In the genomic region with DNA sequence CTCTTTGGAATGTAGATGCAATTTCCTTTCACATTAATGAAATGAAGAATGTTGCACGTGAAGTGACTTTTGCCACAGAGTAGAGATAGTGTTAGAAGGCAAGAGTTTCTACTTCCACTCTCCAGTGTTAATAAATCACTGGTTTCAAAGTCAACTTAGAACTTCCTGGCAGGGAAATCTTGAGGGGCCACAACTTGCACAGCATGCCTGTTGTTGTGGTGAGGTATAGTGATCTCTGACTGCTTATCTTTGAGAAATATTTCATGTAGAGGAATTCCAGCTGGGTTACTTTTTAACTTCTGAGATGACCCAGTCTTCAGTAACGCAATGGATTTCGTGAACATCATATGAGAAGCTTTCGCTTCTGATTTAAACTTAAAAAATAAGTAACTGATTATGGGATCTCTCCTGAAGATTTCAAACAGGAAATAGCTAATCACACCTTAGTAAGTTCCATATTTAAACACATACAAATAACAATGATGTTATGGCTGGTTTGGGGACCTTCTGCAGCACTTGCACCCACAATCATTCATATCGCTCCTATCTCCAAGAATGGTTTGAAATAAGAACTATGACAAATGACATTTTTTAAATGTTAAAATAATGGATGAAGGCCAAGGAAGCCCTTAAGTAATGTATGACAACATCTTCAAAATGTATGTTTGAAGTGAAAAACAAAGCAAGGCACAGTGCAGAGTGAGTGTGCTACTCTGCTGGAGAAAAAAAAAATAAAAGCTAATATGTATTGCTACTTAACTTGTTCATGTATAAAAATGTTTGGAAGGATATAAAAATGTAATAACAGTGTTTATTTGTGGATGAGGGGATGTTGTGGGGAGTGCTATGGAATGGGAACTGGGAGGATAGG, we compare ENCODE assay signal across 1 cellular context.
TF ChIP-seq lines count a peak whose summit lies in the region.

No MANE protein-coding gene starts in this region.

TF ChIP-seq in GM23338, 12 proteins besides CTCF, POLR2A, EP300 and RAD21 (continued from another document):
- TF ChIP-seq, protein P1, sequence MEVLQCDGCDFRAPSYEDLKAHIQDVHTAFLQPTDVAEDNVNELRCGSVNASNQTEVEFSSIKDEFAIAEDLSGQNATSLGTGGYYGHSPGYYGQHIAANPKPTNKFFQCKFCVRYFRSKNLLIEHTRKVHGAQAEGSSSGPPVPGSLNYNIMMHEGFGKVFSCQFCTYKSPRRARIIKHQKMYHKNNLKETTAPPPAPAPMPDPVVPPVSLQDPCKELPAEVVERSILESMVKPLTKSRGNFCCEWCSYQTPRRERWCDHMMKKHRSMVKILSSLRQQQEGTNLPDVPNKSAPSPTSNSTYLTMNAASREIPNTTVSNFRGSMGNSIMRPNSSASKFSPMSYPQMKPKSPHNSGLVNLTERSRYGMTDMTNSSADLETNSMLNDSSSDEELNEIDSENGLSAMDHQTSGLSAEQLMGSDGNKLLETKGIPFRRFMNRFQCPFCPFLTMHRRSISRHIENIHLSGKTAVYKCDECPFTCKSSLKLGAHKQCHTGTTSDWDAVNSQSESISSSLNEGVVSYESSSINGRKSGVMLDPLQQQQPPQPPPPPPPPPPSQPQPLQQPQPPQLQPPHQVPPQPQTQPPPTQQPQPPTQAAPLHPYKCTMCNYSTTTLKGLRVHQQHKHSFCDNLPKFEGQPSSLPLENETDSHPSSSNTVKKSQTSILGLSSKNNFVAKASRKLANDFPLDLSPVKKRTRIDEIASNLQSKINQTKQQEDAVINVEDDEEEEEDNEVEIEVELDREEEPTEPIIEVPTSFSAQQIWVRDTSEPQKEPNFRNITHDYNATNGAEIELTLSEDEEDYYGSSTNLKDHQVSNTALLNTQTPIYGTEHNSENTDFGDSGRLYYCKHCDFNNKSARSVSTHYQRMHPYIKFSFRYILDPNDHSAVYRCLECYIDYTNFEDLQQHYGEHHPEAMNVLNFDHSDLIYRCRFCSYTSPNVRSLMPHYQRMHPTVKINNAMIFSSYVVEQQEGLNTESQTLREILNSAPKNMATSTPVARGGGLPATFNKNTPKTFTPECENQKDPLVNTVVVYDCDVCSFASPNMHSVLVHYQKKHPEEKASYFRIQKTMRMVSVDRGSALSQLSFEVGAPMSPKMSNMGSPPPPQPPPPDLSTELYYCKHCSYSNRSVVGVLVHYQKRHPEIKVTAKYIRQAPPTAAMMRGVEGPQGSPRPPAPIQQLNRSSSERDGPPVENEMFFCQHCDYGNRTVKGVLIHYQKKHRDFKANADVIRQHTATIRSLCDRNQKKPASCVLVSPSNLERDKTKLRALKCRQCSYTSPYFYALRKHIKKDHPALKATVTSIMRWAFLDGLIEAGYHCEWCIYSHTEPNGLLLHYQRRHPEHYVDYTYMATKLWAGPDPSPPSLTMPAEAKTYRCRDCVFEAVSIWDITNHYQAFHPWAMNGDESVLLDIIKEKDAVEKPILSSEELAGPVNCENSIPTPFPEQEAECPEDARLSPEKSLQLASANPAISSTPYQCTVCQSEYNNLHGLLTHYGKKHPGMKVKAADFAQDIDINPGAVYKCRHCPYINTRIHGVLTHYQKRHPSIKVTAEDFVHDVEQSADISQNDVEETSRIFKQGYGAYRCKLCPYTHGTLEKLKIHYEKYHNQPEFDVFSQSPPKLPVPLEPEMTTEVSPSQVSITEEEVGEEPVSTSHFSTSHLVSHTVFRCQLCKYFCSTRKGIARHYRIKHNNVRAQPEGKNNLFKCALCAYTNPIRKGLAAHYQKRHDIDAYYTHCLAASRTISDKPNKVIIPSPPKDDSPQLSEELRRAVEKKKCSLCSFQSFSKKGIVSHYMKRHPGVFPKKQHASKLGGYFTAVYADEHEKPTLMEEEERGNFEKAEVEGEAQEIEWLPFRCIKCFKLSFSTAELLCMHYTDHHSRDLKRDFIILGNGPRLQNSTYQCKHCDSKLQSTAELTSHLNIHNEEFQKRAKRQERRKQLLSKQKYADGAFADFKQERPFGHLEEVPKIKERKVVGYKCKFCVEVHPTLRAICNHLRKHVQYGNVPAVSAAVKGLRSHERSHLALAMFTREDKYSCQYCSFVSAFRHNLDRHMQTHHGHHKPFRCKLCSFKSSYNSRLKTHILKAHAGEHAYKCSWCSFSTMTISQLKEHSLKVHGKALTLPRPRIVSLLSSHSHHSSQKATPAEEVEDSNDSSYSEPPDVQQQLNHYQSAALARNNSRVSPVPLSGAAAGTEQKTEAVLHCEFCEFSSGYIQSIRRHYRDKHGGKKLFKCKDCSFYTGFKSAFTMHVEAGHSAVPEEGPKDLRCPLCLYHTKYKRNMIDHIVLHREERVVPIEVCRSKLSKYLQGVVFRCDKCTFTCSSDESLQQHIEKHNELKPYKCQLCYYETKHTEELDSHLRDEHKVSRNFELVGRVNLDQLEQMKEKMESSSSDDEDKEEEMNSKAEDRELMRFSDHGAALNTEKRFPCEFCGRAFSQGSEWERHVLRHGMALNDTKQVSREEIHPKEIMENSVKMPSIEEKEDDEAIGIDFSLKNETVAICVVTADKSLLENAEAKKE (CRISPR knock-in tag; IDR thresholded peaks at IDR 0.05): no peak
